Comparison of ENCODE assay signal across 8 cellular contexts in genomic region chr2:230412369-230412706, GRCh38. TPM values are rescaled to one million over a fixed set of nuclear protein-coding genes. Genes with fewer than 3 reads are reported as not detected.
DNase-seq lines count a peak whose midpoint lies in the region; ATAC-seq and TF ChIP-seq lines count a peak whose summit lies in the region.

No MANE protein-coding gene starts in this region.

- H3K4me3 ChIP-seq in right lobe of liver: peak overlapping the region; percentile 67 to 69 (median 68)

- no peaks in the 10 kb centered on the region for H3K9me3 Mint-ChIP-seq in activated naive CD4-positive, alpha-beta T cell treated with anti-CD3 and anti-CD28 coated beads, Interleukin-2, amount 10 ng/mL, durations not matched to agents 7 days and 5 days
- H3K9me3 Mint-ChIP-seq in activated naive CD8-positive, alpha-beta T cell treated with anti-CD3 and anti-CD28 coated beads for 36 hours: peaks cover 4% of the 10 kb centered on the region
- no peaks in the 10 kb centered on the region for H3K9me3 Mint-ChIP-seq in type B pancreatic cell

- no peaks in the 10 kb centered on the region for H3K27me3 ChIP-seq in right lobe of liver

- peak in 2 of 4 donors; percentile 0 to 1 for ATAC-seq in right lobe of liver

- peaks cover 0 to 28% (median 4%) of the 10 kb centered on the region in 4 donors for H3K4me1 ChIP-seq in right lobe of liver

- WGBS in right lobe of liver (ENCODE audit: insufficient coverage, low coverage, low lambda C conversion rate, missing lambda C conversion rate): 11% methylated on average over 3 of the region's 3 CpGs

- no peak for TF ChIP-seq CTCF in right lobe of liver (IDR thresholded peaks at IDR 0.05)
- no peak for TF ChIP-seq CTCF in type B pancreatic cell (conservative IDR thresholded peaks at IDR 0.05)

- no peak for TF ChIP-seq POLR2A in right lobe of liver (IDR thresholded peaks at IDR 0.05)

- no peaks in the 10 kb centered on the region for H3K27me3 Mint-ChIP-seq in activated naive CD4-positive, alpha-beta T cell treated with anti-CD3 and anti-CD28 coated beads, Interleukin-2, amount 10 ng/mL, durations not matched to agents 7 days and 5 days
- no peaks in the 10 kb centered on the region for H3K27me3 Mint-ChIP-seq in activated naive CD8-positive, alpha-beta T cell treated with anti-CD3 and anti-CD28 coated beads for 36 hours
- peaks cover 33% of the 10 kb centered on the region for H3K27me3 Mint-ChIP-seq in type B pancreatic cell

- no peaks in the 10 kb centered on the region for H3K9me3 ChIP-seq in right lobe of liver

- H3K36me3 ChIP-seq in right lobe of liver: no peaks in the 10 kb centered on the region

- peak overlapping the region; percentile 88 to 91 (median 91) for H3K27ac ChIP-seq in right lobe of liver

- peak overlapping the region; percentile 90 for H3K4me3 Mint-ChIP-seq in activated naive CD4-positive, alpha-beta T cell treated with anti-CD3 and anti-CD28 coated beads, Interleukin-2, amount 10 ng/mL, durations not matched to agents 7 days and 5 days
- peak overlapping the region; percentile 98 for H3K4me3 Mint-ChIP-seq in activated naive CD8-positive, alpha-beta T cell treated with anti-CD3 and anti-CD28 coated beads for 36 hours
- H3K4me3 Mint-ChIP-seq in type B pancreatic cell: peak overlapping the region; percentile 94

- peaks cover 15% of the 10 kb centered on the region for H3K36me3 Mint-ChIP-seq in activated naive CD4-positive, alpha-beta T cell treated with anti-CD3 and anti-CD28 coated beads, Interleukin-2, amount 10 ng/mL, durations not matched to agents 7 days and 5 days
- H3K36me3 Mint-ChIP-seq in activated naive CD8-positive, alpha-beta T cell treated with anti-CD3 and anti-CD28 coated beads for 36 hours: peaks cover 3% of the 10 kb centered on the region
- H3K36me3 Mint-ChIP-seq in type B pancreatic cell: no peaks in the 10 kb centered on the region

- peaks cover 80% of the 10 kb centered on the region for H3K4me1 Mint-ChIP-seq in activated naive CD4-positive, alpha-beta T cell treated with anti-CD3 and anti-CD28 coated beads, Interleukin-2, amount 10 ng/mL, durations not matched to agents 7 days and 5 days
- peaks cover 59% of the 10 kb centered on the region for H3K4me1 Mint-ChIP-seq in activated naive CD8-positive, alpha-beta T cell treated with anti-CD3 and anti-CD28 coated beads for 36 hours
- H3K4me1 Mint-ChIP-seq in type B pancreatic cell (ENCODE audit: unreplicated experiment): no peaks in the 10 kb centered on the region

- CTCF ChIA-PET in activated naive CD4-positive, alpha-beta T cell treated with anti-CD3 and anti-CD28 coated beads, Interleukin-2, amount 10 ng/mL, durations not matched to agents 7 days and 5 days (lab: Charles Lee): interaction anchor here (0.9 kb wide), 1 partner anchor 193 kb away, joined by 3 read pairs; the partner anchor contains the start of gene SP110

- intact Hi-C loops in right lobe of liver (cut with DNase I): no loop called here

- no peak for DNase-seq in activated naive CD4-positive, alpha-beta T cell treated with anti-CD3 and anti-CD28 coated beads, Interleukin-2, amount 10 ng/mL, durations not matched to agents 7 days and 5 days
- no peak for DNase-seq in activated naive CD4-positive, alpha-beta T cell treated with anti-CD3 and anti-CD28 coated beads, Interleukin-2, amount 50 U/mL, for 16 hours
- DNase-seq in activated naive CD8-positive, alpha-beta T cell treated with anti-CD3 and anti-CD28 coated beads for 36 hours: no peak
- DNase-seq in right lobe of liver: no peak
- no peak for DNase-seq in type B pancreatic cell (ENCODE audit: extremely low spot score, unreplicated experiment)
- no peak for DNase-seq in NCI-H510A treated with DMSO at 0.1 percent for 48 hours (lab: John Stamatoyannopoulos, UW)
- no peak for DNase-seq in putamen (ENCODE audit: low spot score)
- DNase-seq in NCI-H2171 treated with DMSO at 0.1 percent for 48 hours (lab: John Stamatoyannopoulos, UW): no peak

- peak overlapping the region; percentile 97 for H3K27ac Mint-ChIP-seq in activated naive CD4-positive, alpha-beta T cell treated with anti-CD3 and anti-CD28 coated beads, Interleukin-2, amount 10 ng/mL, durations not matched to agents 7 days and 5 days
- H3K27ac Mint-ChIP-seq in activated naive CD8-positive, alpha-beta T cell treated with anti-CD3 and anti-CD28 coated beads for 36 hours: peak overlapping the region; percentile 98
- H3K27ac Mint-ChIP-seq in type B pancreatic cell: peak overlapping the region; percentile 72

RNA-seq across cellular contexts. Expression of gene SP100, which starts 3.7 kb away (rescaled TPM):
- 100 to 1,000 TPM; 108 to 112 TPM for total RNA-seq in activated naive CD8-positive, alpha-beta T cell treated with anti-CD3 and anti-CD28 coated beads for 36 hours
- total RNA-seq in right lobe of liver: 10 to 100 TPM; 24.2 to 55.5 (median 46.8) TPM
- 21.7 and 41.8 TPM in 2 replicates for total RNA-seq in type B pancreatic cell (ENCODE audit: low replicate concordance)
